ENCODE assay signal across 9 cellular contexts in the genomic region with DNA sequence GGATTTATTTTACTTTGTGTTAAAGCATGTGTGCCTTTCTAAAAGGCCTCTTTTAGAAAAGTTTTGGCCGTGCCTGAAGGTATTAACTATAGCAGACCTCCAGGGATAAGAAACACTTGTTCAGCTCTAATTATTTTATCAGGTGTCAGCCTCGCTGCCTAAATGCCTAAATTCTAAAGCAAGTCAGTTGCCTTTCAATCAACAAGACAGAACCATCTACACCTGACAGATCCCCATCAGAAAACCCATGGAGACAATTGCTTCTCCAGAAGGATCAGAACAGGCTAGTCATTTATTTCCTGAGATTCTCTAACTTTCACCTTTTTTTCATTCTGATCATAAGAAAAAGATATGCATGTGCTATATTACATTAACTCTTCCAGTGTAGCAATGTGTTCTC.
"Had no signal": no experiment of that assay in that cellular context is flagged by ENCODE, and none has a peak within 500 bp of the region (broad histone marks: within the 10 kb centered on the region; RNA-seq: fewer than 3 reads in every experiment).

No MANE protein-coding gene starts in this region.

- H3K9me3 Mint-ChIP-seq: GM23338, H9 had no signal

- H3K27ac Mint-ChIP-seq: GM23338, H9, HFFc6 had no signal

- H3K4me3 ChIP-seq: GM23248, GM23338, HAP-1 had no signal

- H3K4me1 Mint-ChIP-seq: GM23338, H9 had no signal

- H3K4me2 ChIP-seq: GM23338 had no signal

- H3K9me3 ChIP-seq: HAP-1 had no signal

- H2AFZ ChIP-seq: GM23248, GM23338 had no signal

- H3K36me3 ChIP-seq: HAP-1 had no signal

- H3K9ac ChIP-seq: GM23248 had no signal

- DNase-seq: GM23248, GOT3, H7, H9, HCEC 1CT, HFFc6 had no signal

- H3K27ac ChIP-seq: GM23248 had no signal

- ATAC-seq: GM23338, HCT116 had no signal

- H3K4me1 ChIP-seq: HAP-1 had no signal

- H3K4me3 Mint-ChIP-seq: GM23338, H9, HFFc6 had no signal
